Comparison of ENCODE assay signal across 8 cellular contexts in genomic region chr6:144585217-144585814, GRCh38.
DNase-seq lines count a peak whose midpoint lies in the region; ATAC-seq and TF ChIP-seq lines count a peak whose summit lies in the region.

No MANE protein-coding gene starts in this region.

- H4K20me1 ChIP-seq in mammary epithelial cell (ENCODE audit: insufficient read depth, low read length), result no peaks in the 10 kb centered on the region

- no peaks in the 10 kb centered on the region for H3K36me3 ChIP-seq in H7 (replicated peaks; ENCODE audit: control insufficient read depth, insufficient read depth, low read length)
- H3K36me3 ChIP-seq in mammary epithelial cell (ENCODE audit: insufficient read depth, low read length), result no peaks in the 10 kb centered on the region
- peaks cover 2 to 6% of the 10 kb centered on the region in 2 donors for H3K36me3 ChIP-seq in lung (ENCODE audit: control insufficient read depth in 2 of 2, insufficient read depth in 2 of 2, low read length in 2 of 2)
- no peaks in the 10 kb centered on the region for H3K36me3 ChIP-seq in aorta (ENCODE audit: control insufficient read depth in 1 of 2, insufficient read depth in 2 of 2, low read length in 1 of 2)

- BruUV-seq in mammary epithelial cell (replicated peaks; lab: Mats Ljungman, UMichigan), result no TSS peak

- H3K4me2 ChIP-seq in mammary epithelial cell (ENCODE audit: insufficient read depth, low read depth, low read length), result no peak overlapping the region

- dilution Hi-C loops in mammary epithelial cell (cut with HindIII; ENCODE audit: low sequenced_read_pairs), result no loop called here

- H3K9ac ChIP-seq in mammary epithelial cell (ENCODE audit: insufficient read depth, low read length), result no peak overlapping the region

- H3K4me1 ChIP-seq in mammary epithelial cell (ENCODE audit: insufficient read depth, low read length) (no peaks in the 10 kb centered on the region), lung (ENCODE audit: control insufficient read depth in 2 of 2, insufficient read depth in 2 of 2, low read length in 2 of 2) (peaks cover 0 to 18% of the 10 kb centered on the region in 2 donors), aorta (ENCODE audit: control insufficient read depth in 1 of 2, insufficient read depth in 2 of 2, low read length in 2 of 2) (peaks cover 0 to 3% of the 10 kb centered on the region in 2 donors)

- no peak for ATAC-seq in lung (ENCODE audit: insufficient read depth, low FRiP score)
- ATAC-seq in GM18502 (IDR thresholded peaks at IDR 0.05; ENCODE audit: poor library complexity, unreplicated experiment), result no peak
- no peak for ATAC-seq in aorta (ENCODE audit: low FRiP score)

- no peaks in the 10 kb centered on the region for H3K79me2 ChIP-seq in mammary epithelial cell (ENCODE audit: insufficient read depth, low read length)

- H3K27me3 ChIP-seq in H7 (ENCODE audit: control insufficient read depth, insufficient read depth, low read length), result no peaks in the 10 kb centered on the region
- no peaks in the 10 kb centered on the region for H3K27me3 ChIP-seq in mammary epithelial cell (ENCODE audit: insufficient read depth, low read length)
- no peaks in the 10 kb centered on the region for H3K27me3 ChIP-seq in lung (ENCODE audit: control insufficient read depth, insufficient read depth)
- H3K27me3 ChIP-seq in aorta (ENCODE audit: control insufficient read depth in 1 of 2, insufficient read depth in 2 of 2, low read length in 1 of 2), result no peaks in the 10 kb centered on the region

- intact Hi-C loops in mammary epithelial cell (cut with micrococcal nuclease) (loop anchor here (1.0 kb wide), 4 partner anchors 346 to 629 kb away; no protein-coding TSS in a partner anchor), aorta (cut with DNase I) (loop anchor here in 1 of 2 donors (10.0 kb wide), 1 partner anchor 349 kb away; no protein-coding TSS in a partner anchor)

- TF ChIP-seq CTCF in mammary epithelial cell (conservative IDR thresholded peaks at IDR 0.05 in 1 of 2, IDR thresholded peaks at IDR 0.05 in 1 of 2; ENCODE audit: extremely low read depth in 1 of 2, insufficient read depth in 1 of 2, low read depth in 1 of 2, low read length in 2 of 2), result peak; percentile 81 to 82
- TF ChIP-seq CTCF in lung (IDR thresholded peaks at IDR 0.05; ENCODE audit: control extremely low read depth, extremely low read depth), result peak; percentile 43

- no peak overlapping the region for H3K27ac ChIP-seq in mammary epithelial cell (ENCODE audit: insufficient read depth, low read depth, low read length)
- no peak overlapping the region for H3K27ac ChIP-seq in lung (ENCODE audit: low read depth in 1 of 2, low read length in 1 of 2)
- no peak overlapping the region for H3K27ac ChIP-seq in aorta (ENCODE audit: low read depth in 1 of 2, low read length in 2 of 2)

- in situ Hi-C loops in mammary epithelial cell (cut with MboI; ENCODE audit: low sequenced_read_pairs in 2 of 2), result loop anchor here (10.0 to 25.0 kb wide), 6 partner anchors 349 to 1052 kb away; no protein-coding TSS in a partner anchor

- DNase-seq in AML-193 (lab: John Stamatoyannopoulos, UW) (peak; percentile 61 to 77), H7 (peak; percentile 2), NCI-H748 treated with DMSO at 0.1 percent for 48 hours (lab: John Stamatoyannopoulos, UW) (peak; percentile 81), mammary epithelial cell (peak; percentile 25), lung (ENCODE audit: low spot score) (no peak), aorta (no peak)
- DNase-seq in stimulated activated CD8-positive, alpha-beta memory T cell treated with anti-CD3 and anti-CD28 coated beads, Interleukin-4, amount 100 ng/mL, for 48 hours, result no peak

- WGBS in mammary epithelial cell (ENCODE audit: low coverage, missing lambda C conversion rate), result 9% methylated on average over 3 of the region's 3 CpGs
- 51 to 52% methylated on average over 3 of the region's 3 CpGs for WGBS in lung, 2 donors
- 18 to 21% methylated on average over 3 of the region's 3 CpGs for WGBS in aorta, 2 donors

- no peaks in the 10 kb centered on the region for H3K9me3 ChIP-seq in mammary epithelial cell (replicated peaks; ENCODE audit: insufficient read depth, low read length)
- H3K9me3 ChIP-seq in lung (ENCODE audit: control insufficient read depth in 2 of 2, insufficient read depth in 1 of 2, low read length in 1 of 2), result no peaks in the 10 kb centered on the region
- H3K9me3 ChIP-seq in aorta (ENCODE audit: control insufficient read depth, low read length), result no peaks in the 10 kb centered on the region

- CTCF ChIA-PET in mammary epithelial cell (lab: Charles Lee; ENCODE audit: low non-redundant PET), result interaction anchor here (0.5 to 1.0 kb wide), 2 partner anchors 549 to 552 kb away, joined by 3 read pairs; no protein-coding TSS in a partner anchor

- H3K4me3 ChIP-seq in H7 (ENCODE audit: insufficient read depth, low read depth, low read length) (no peak overlapping the region), mammary epithelial cell (replicated peaks in 1 of 3; ENCODE audit: insufficient read depth in 1 of 3, low read depth in 2 of 3, low read length in 3 of 3) (no peak overlapping the region), lung (no peak overlapping the region), aorta (ENCODE audit: low read length in 2 of 2) (no peak overlapping the region)

- no peak overlapping the region for H2AFZ ChIP-seq in mammary epithelial cell (ENCODE audit: low read depth, low read length)

Comparison
In these comparisons a context has a peak if more than half of its experiments do, and no peak if none do; other contexts are left out.
1. DNase-seq: peak in AML-193 (2 of 2), H7 (single experiment), NCI-H748 treated with DMSO at 0.1 percent for 48 hours (single experiment) and mammary epithelial cell (single experiment); none in lung (single experiment), aorta (0 of 2) and stimulated activated CD8-positive, alpha-beta memory T cell treated with anti-CD3 and anti-CD28 coated beads, Interleukin-4, amount 100 ng/mL, for 48 hours (single experiment).